Comparison of ENCODE assay signal across 1 cellular context in the genomic region with DNA sequence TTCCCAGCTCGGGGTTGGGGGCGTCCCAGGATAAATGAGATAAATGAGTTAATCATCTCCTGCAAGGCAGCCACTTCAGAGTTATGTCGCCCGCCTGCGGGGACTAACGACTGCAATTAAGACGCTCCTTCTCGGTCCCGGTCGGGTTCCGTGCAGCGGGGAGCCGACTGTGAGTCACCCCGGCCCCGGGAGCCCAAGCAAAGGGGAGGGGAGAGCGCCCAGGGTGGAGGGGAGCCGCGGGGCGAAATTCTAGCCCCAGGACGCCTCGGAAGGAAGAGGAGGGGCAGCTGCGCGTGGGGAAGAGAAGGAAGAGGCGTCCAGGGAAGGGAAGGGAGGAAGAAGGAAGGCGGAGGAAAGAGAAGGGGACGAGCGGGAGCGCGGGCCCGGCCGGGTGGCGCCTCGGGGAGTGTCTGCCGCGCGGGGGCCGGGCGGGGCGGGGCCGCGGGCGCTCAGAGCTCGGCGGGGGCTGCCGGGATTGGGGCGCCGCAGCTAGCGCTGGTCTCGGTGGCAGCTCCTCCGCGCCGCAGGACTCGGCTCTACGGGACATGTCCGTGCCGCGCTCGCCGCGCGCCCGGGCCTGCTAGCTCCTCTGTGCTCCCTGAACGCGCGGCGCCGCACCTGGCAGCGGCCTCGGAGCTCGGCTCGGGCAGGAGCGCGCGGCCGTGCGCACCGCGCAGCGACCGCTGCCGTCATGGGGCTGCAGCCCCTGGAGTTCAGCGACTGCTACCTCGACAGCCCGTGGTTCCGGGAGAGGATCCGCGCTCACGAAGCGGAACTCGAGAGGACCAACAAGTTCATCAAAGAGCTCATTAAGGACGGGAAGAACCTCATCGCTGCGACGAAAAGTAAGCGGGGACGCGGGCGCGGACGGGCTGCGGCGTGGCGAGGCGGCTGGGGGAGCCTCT.
A peak's percentile ranks its signal among the peaks of the same experiment; 100 is the strongest.
TF ChIP-seq lines count a peak whose summit lies in the region.

A gene with protein sequence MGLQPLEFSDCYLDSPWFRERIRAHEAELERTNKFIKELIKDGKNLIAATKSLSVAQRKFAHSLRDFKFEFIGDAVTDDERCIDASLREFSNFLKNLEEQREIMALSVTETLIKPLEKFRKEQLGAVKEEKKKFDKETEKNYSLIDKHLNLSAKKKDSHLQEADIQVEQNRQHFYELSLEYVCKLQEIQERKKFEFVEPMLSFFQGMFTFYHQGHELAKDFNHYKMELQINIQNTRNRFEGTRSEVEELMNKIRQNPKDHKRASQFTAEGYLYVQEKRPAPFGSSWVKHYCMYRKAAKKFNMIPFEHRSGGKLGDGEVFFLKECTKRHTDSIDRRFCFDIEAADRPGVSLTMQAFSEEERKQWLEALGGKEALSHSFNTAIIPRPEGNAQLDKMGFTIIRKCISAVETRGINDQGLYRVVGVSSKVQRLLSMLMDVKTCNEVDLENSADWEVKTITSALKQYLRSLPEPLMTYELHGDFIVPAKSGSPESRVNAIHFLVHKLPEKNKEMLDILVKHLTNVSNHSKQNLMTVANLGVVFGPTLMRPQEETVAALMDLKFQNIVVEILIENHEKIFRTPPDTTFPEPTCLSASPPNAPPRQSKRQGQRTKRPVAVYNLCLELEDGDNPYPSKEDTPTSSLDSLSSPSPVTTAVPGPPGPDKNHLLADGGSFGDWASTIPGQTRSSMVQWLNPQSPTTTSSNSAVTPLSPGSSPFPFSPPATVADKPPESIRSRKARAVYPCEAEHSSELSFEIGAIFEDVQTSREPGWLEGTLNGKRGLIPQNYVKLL (plus strand): TSS at position 478 of the 905 bp plus-strand sequence. CDS start 214 bp downstream, at position 692.

TF ChIP-seq in SK-N-SH, 30 proteins besides CTCF, POLR2A, EP300 and RAD21 (continued from another document):
- TF ChIP-seq, protein P1, sequence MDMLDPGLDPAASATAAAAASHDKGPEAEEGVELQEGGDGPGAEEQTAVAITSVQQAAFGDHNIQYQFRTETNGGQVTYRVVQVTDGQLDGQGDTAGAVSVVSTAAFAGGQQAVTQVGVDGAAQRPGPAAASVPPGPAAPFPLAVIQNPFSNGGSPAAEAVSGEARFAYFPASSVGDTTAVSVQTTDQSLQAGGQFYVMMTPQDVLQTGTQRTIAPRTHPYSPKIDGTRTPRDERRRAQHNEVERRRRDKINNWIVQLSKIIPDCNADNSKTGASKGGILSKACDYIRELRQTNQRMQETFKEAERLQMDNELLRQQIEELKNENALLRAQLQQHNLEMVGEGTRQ (IDR thresholded peaks at IDR 0.05; ENCODE audit: borderline replicate concordance, low read depth, low read length), result no peak
- TF ChIP-seq, protein P2, sequence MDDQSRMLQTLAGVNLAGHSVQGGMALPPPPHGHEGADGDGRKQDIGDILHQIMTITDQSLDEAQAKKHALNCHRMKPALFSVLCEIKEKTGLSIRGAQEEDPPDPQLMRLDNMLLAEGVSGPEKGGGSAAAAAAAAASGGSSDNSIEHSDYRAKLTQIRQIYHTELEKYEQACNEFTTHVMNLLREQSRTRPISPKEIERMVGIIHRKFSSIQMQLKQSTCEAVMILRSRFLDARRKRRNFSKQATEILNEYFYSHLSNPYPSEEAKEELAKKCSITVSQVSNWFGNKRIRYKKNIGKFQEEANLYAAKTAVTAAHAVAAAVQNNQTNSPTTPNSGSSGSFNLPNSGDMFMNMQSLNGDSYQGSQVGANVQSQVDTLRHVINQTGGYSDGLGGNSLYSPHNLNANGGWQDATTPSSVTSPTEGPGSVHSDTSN (IDR thresholded peaks at IDR 0.05), result no peak
- no peak for TF ChIP-seq EZH2phosphoT487 (IDR thresholded peaks at IDR 0.05; ENCODE audit: borderline replicate concordance, low read depth)
- TF ChIP-seq, protein P3, sequence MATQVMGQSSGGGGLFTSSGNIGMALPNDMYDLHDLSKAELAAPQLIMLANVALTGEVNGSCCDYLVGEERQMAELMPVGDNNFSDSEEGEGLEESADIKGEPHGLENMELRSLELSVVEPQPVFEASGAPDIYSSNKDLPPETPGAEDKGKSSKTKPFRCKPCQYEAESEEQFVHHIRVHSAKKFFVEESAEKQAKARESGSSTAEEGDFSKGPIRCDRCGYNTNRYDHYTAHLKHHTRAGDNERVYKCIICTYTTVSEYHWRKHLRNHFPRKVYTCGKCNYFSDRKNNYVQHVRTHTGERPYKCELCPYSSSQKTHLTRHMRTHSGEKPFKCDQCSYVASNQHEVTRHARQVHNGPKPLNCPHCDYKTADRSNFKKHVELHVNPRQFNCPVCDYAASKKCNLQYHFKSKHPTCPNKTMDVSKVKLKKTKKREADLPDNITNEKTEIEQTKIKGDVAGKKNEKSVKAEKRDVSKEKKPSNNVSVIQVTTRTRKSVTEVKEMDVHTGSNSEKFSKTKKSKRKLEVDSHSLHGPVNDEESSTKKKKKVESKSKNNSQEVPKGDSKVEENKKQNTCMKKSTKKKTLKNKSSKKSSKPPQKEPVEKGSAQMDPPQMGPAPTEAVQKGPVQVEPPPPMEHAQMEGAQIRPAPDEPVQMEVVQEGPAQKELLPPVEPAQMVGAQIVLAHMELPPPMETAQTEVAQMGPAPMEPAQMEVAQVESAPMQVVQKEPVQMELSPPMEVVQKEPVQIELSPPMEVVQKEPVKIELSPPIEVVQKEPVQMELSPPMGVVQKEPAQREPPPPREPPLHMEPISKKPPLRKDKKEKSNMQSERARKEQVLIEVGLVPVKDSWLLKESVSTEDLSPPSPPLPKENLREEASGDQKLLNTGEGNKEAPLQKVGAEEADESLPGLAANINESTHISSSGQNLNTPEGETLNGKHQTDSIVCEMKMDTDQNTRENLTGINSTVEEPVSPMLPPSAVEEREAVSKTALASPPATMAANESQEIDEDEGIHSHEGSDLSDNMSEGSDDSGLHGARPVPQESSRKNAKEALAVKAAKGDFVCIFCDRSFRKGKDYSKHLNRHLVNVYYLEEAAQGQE (IDR thresholded peaks at IDR 0.05; ENCODE audit: low read depth, low read length), result peak; percentile 28; the same call in 1 of the 2 replicates
- TF ChIP-seq RFX5 (IDR thresholded peaks at IDR 0.05; ENCODE audit: low read length), result no peak
- TF ChIP-seq SIN3A (IDR thresholded peaks at IDR 0.05; ENCODE audit: borderline replicate concordance, low read depth, low read length), result no peak
- TF ChIP-seq NFIC (IDR thresholded peaks at IDR 0.05; ENCODE audit: borderline replicate concordance), result no peak
- peak; percentile 50 for TF ChIP-seq TAF1 (IDR thresholded peaks at IDR 0.05; ENCODE audit: borderline replicate concordance, low read depth, low read length)
- TF ChIP-seq FOXJ3 (CRISPR knock-in tag; IDR thresholded peaks at IDR 0.05), result no peak
- TF ChIP-seq, protein P4, sequence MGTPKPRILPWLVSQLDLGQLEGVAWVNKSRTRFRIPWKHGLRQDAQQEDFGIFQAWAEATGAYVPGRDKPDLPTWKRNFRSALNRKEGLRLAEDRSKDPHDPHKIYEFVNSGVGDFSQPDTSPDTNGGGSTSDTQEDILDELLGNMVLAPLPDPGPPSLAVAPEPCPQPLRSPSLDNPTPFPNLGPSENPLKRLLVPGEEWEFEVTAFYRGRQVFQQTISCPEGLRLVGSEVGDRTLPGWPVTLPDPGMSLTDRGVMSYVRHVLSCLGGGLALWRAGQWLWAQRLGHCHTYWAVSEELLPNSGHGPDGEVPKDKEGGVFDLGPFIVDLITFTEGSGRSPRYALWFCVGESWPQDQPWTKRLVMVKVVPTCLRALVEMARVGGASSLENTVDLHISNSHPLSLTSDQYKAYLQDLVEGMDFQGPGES (IDR thresholded peaks at IDR 0.05; ENCODE audit: low read depth, low read length), result no peak
- TF ChIP-seq RXRA (IDR thresholded peaks at IDR 0.05; ENCODE audit: borderline replicate concordance, low read depth), result no peak
- no peak for TF ChIP-seq MEF2A (IDR thresholded peaks at IDR 0.05; ENCODE audit: borderline replicate concordance, low read depth)
- no peak for TF ChIP-seq TEAD4 (IDR thresholded peaks at IDR 0.05; ENCODE audit: borderline replicate concordance, insufficient read depth)
- peak; percentile 47; the same call in 1 of the 2 replicates for TF ChIP-seq JUND (IDR thresholded peaks at IDR 0.05)
- TF ChIP-seq YY1 (IDR thresholded peaks at IDR 0.05; ENCODE audit: low read depth), result 0 out of 2 replicates have a peak, but pooled peaks have one; percentile 28
- TF ChIP-seq NRF1 (IDR thresholded peaks at IDR 0.05; ENCODE audit: low read depth, low read length), result 0 out of 2 replicates have a peak, but pooled peaks have one; percentile 15
- no peak for TF ChIP-seq FOXM1 (IDR thresholded peaks at IDR 0.05; ENCODE audit: low read depth)
- no peak for TF ChIP-seq GATA2 (CRISPR knock-in tag; IDR thresholded peaks at IDR 0.05)
- TF ChIP-seq TCF12 (IDR thresholded peaks at IDR 0.05), result peak; percentile 35; the same call in 1 of the 2 replicates
- TF ChIP-seq GABPA (IDR thresholded peaks at IDR 0.05; ENCODE audit: low read depth), result peak; percentile 50
- TF ChIP-seq CHD2 (IDR thresholded peaks at IDR 0.05; ENCODE audit: low read length, partially characterized antibody), result no peak
- TF ChIP-seq ELF1 (IDR thresholded peaks at IDR 0.05), result peak; percentile 30; the same call in 1 of the 2 replicates
- TF ChIP-seq, protein P5, sequence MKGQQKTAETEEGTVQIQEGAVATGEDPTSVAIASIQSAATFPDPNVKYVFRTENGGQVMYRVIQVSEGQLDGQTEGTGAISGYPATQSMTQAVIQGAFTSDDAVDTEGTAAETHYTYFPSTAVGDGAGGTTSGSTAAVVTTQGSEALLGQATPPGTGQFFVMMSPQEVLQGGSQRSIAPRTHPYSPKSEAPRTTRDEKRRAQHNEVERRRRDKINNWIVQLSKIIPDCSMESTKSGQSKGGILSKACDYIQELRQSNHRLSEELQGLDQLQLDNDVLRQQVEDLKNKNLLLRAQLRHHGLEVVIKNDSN (IDR thresholded peaks at IDR 0.05; ENCODE audit: borderline replicate concordance, low read depth), result no peak
- TF ChIP-seq POLR2AphosphoS5 (IDR thresholded peaks at IDR 0.05; ENCODE audit: low read depth, low read length), result peak; percentile 58; the same call in 1 of the 2 replicates
- peak; percentile 67 for TF ChIP-seq FOSL2 (IDR thresholded peaks at IDR 0.05; ENCODE audit: borderline replicate concordance, low read depth)
- TF ChIP-seq, protein P6, sequence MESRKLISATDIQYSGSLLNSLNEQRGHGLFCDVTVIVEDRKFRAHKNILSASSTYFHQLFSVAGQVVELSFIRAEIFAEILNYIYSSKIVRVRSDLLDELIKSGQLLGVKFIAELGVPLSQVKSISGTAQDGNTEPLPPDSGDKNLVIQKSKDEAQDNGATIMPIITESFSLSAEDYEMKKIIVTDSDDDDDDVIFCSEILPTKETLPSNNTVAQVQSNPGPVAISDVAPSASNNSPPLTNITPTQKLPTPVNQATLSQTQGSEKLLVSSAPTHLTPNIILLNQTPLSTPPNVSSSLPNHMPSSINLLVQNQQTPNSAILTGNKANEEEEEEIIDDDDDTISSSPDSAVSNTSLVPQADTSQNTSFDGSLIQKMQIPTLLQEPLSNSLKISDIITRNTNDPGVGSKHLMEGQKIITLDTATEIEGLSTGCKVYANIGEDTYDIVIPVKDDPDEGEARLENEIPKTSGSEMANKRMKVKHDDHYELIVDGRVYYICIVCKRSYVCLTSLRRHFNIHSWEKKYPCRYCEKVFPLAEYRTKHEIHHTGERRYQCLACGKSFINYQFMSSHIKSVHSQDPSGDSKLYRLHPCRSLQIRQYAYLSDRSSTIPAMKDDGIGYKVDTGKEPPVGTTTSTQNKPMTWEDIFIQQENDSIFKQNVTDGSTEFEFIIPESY (IDR thresholded peaks at IDR 0.05; ENCODE audit: borderline replicate concordance, low read depth), result no peak
